In genomic region chr12:54143233-54143986, GRCh38 we compare ENCODE assay signal across 24 cellular contexts. TPM values are rescaled to one million over a fixed set of nuclear protein-coding genes. Genes with fewer than 3 reads are reported as not detected.
DNase-seq lines count a peak whose midpoint lies in the region; ATAC-seq and TF ChIP-seq lines count a peak whose summit lies in the region.
"Had no signal": no experiment of that assay in that cellular context is flagged by ENCODE, and none has a peak within 500 bp of the region (broad histone marks: within the 10 kb centered on the region; RNA-seq: fewer than 3 reads in every experiment).

No MANE protein-coding gene starts in this region.

- WGBS in stomach, 5 donors, result 63 to 69% (median 63%) methylated on average over 7 of the region's 7 CpGs

- H3K4me3 Mint-ChIP-seq in chondrocyte (ENCODE audit: unreplicated experiment), result no peak overlapping the region
- no peak overlapping the region for H3K4me3 Mint-ChIP-seq in nephron
- H3K4me3 Mint-ChIP-seq in stimulated activated naive CD8-positive, alpha-beta T cell treated with anti-CD3 and anti-CD28 coated beads, Interleukin-15, amount 100 ng/mL, for 72 hours, result no peak overlapping the region
- H3K4me3 Mint-ChIP-seq in natural killer cell treated with Interleukin-12 subunit alpha and Interleukin-12 subunit beta and Interleukin-15 and Interleukin-18, amount 100 ng/mL, for 72 hours, result no peak overlapping the region
- H3K4me3 Mint-ChIP-seq: CD4-positive, CD25-positive, alpha-beta regulatory T cell; GM23338; H9; HFFc6 had no signal

- no peaks in the 10 kb centered on the region for H3K36me3 Mint-ChIP-seq in chondrocyte (ENCODE audit: low read depth)
- H3K36me3 Mint-ChIP-seq in nephron (ENCODE audit: low read depth), result no peaks in the 10 kb centered on the region
- H3K36me3 Mint-ChIP-seq in natural killer cell treated with Interleukin-12 subunit alpha and Interleukin-12 subunit beta and Interleukin-15 and Interleukin-18, amount 100 ng/mL, for 72 hours, result no peaks in the 10 kb centered on the region
- H3K36me3 Mint-ChIP-seq: CD4-positive, CD25-positive, alpha-beta regulatory T cell had no signal

- peaks cover 0 to 6% (median 0%) of the 10 kb centered on the region in 3 donors for H3K27me3 ChIP-seq in stomach

- no peaks in the 10 kb centered on the region for H3K9me3 Mint-ChIP-seq in chondrocyte (ENCODE audit: low read depth)
- no peaks in the 10 kb centered on the region for H3K9me3 Mint-ChIP-seq in nephron
- H3K9me3 Mint-ChIP-seq in stimulated activated naive CD8-positive, alpha-beta T cell treated with anti-CD3 and anti-CD28 coated beads, Interleukin-15, amount 100 ng/mL, for 72 hours, result no peaks in the 10 kb centered on the region
- H3K9me3 Mint-ChIP-seq in natural killer cell treated with Interleukin-12 subunit alpha and Interleukin-12 subunit beta and Interleukin-15 and Interleukin-18, amount 100 ng/mL, for 72 hours, result no peaks in the 10 kb centered on the region
- H3K9me3 Mint-ChIP-seq: GM23338, H9, HFFc6 had no signal

- H3K4me1 Mint-ChIP-seq in chondrocyte (ENCODE audit: low read depth), result no peaks in the 10 kb centered on the region
- H3K4me1 Mint-ChIP-seq in nephron, result peaks cover 80% of the 10 kb centered on the region
- H3K4me1 Mint-ChIP-seq in stimulated activated naive CD8-positive, alpha-beta T cell treated with anti-CD3 and anti-CD28 coated beads, Interleukin-15, amount 100 ng/mL, for 72 hours, result no peaks in the 10 kb centered on the region
- no peaks in the 10 kb centered on the region for H3K4me1 Mint-ChIP-seq in natural killer cell treated with Interleukin-12 subunit alpha and Interleukin-12 subunit beta and Interleukin-15 and Interleukin-18, amount 100 ng/mL, for 72 hours (ENCODE audit: low read depth in 2 of 2)
- H3K4me1 Mint-ChIP-seq: CD4-positive, CD25-positive, alpha-beta regulatory T cell had no signal

- no peaks in the 10 kb centered on the region for H3K36me3 ChIP-seq in stomach
- H3K36me3 ChIP-seq: BLaER1 had no signal

- no peak for TF ChIP-seq EP300 in stomach (IDR thresholded peaks at IDR 0.05)

- no peak overlapping the region for H3K27ac Mint-ChIP-seq in chondrocyte (ENCODE audit: unreplicated experiment)
- H3K27ac Mint-ChIP-seq in nephron, result peak overlapping the region; percentile 2 to 90 (median 41)
- H3K27ac Mint-ChIP-seq in stimulated activated naive CD8-positive, alpha-beta T cell treated with anti-CD3 and anti-CD28 coated beads, Interleukin-15, amount 100 ng/mL, for 72 hours, result no peak overlapping the region
- no peak overlapping the region for H3K27ac Mint-ChIP-seq in natural killer cell treated with Interleukin-12 subunit alpha and Interleukin-12 subunit beta and Interleukin-15 and Interleukin-18, amount 100 ng/mL, for 72 hours
- H3K27ac Mint-ChIP-seq: CD4-positive, CD25-positive, alpha-beta regulatory T cell; GM23338; H9; HFFc6 had no signal

- DNase-seq in HT-29 (ENCODE audit: low spot score), result peak; percentile 49
- peak; percentile 72 for DNase-seq in chondrocyte (ENCODE audit: low spot score)
- no peak for DNase-seq in stomach
- DNase-seq in stimulated activated naive CD8-positive, alpha-beta T cell treated with anti-CD3 and anti-CD28 coated beads, Interleukin-15, amount 100 ng/mL, for 72 hours, result no peak
- no peak for DNase-seq in activated CD4-positive, alpha-beta T cell treated with anti-CD3 and anti-CD28 coated beads, Interleukin-2, amount 50 U/mL, for 48 hours
- DNase-seq in natural killer cell treated with Interleukin-12 subunit alpha and Interleukin-12 subunit beta and Interleukin-15 and Interleukin-18, amount 100 ng/mL, for 72 hours (ENCODE audit: low spot score), result no peak
- DNase-seq: CD4-positive, CD25-positive, alpha-beta regulatory T cell; DMS53; H9; HFFc6; Karpas-422; NCI-H1092; NCI-H1436; NCI-H2029; NCI-H446; NCI-H524 treated with DMSO at 0.1 percent for 48 hours; NCI-H774; SIG-M5; SK-N-SH had no signal

- intact Hi-C loops in stomach (cut with DNase I; ENCODE audit: low total_unique reads), result no loop called here

- ATAC-seq in stimulated activated naive CD8-positive, alpha-beta T cell treated with anti-CD3 and anti-CD28 coated beads, Interleukin-15, amount 100 ng/mL, for 72 hours, result no peak
- no peak for ATAC-seq in GM21723 (IDR thresholded peaks at IDR 0.05; ENCODE audit: unreplicated experiment)
- no peak for ATAC-seq in natural killer cell treated with Interleukin-12 subunit alpha and Interleukin-12 subunit beta and Interleukin-15 and Interleukin-18, amount 100 ng/mL, for 72 hours
- ATAC-seq: GM23338 had no signal

- H3K9me3 ChIP-seq in stomach, result no peaks in the 10 kb centered on the region
- H3K9me3 ChIP-seq: BLaER1, SK-N-SH had no signal

- peaks cover 65% of the 10 kb centered on the region for H3K27me3 Mint-ChIP-seq in chondrocyte (ENCODE audit: low read depth)
- peaks cover 25% of the 10 kb centered on the region for H3K27me3 Mint-ChIP-seq in nephron (ENCODE audit: low read depth)
- H3K27me3 Mint-ChIP-seq in stimulated activated naive CD8-positive, alpha-beta T cell treated with anti-CD3 and anti-CD28 coated beads, Interleukin-15, amount 100 ng/mL, for 72 hours, result peaks cover 75% of the 10 kb centered on the region
- peaks cover 28 to 29% of the 10 kb centered on the region in 2 donors for H3K27me3 Mint-ChIP-seq in natural killer cell treated with Interleukin-12 subunit alpha and Interleukin-12 subunit beta and Interleukin-15 and Interleukin-18, amount 100 ng/mL, for 72 hours

- H3K27ac ChIP-seq in stomach, result peak overlapping the region in 3 of 5 donors; percentile 14 to 71 (median 39)
- H3K27ac ChIP-seq: BLaER1, HL-60 had no signal

- TF ChIP-seq CTCF in chondrocyte (IDR thresholded peaks at IDR 0.05), result no peak
- TF ChIP-seq CTCF in nephron (IDR thresholded peaks at IDR 0.05; ENCODE audit: unreplicated experiment in 3 of 3), result no peak
- no peak for TF ChIP-seq CTCF in stomach (IDR thresholded peaks at IDR 0.05)

- H3K4me3 ChIP-seq in stomach, result no peak overlapping the region
- H3K4me3 ChIP-seq: BLaER1, GM23338 had no signal

- peaks cover 9 to 72% (median 43%) of the 10 kb centered on the region in 4 donors for H3K4me1 ChIP-seq in stomach
- H3K4me1 ChIP-seq: BLaER1 had no signal

- no peak for TF ChIP-seq POLR2A in stomach (IDR thresholded peaks at IDR 0.05)

RNA-seq across cellular contexts. Expression of gene SMUG1, which starts 45.4 kb away (rescaled TPM):
- total RNA-seq in HT-29 (2014; rRNA removed; shearing (Covaris generic)), result 87.8 and 106 TPM in 2 replicates
- 21.1 to 28.7 TPM (median 23.6 TPM) in 3 replicates for total RNA-seq in chondrocyte
- 10 to 100 TPM; 15.4 to 79.4 (median 31.0) TPM for total RNA-seq in stomach
- polyA plus RNA-seq in stomach, result 10 to 100 TPM; 34.0 to 71.3 (median 70.3) TPM
- 10 to 100 TPM; 25.2 to 25.3 TPM for total RNA-seq in natural killer cell treated with Interleukin-12 subunit alpha and Interleukin-12 subunit beta and Interleukin-15 and Interleukin-18, amount 100 ng/mL, for 72 hours

Comparison
In these comparisons a context has a peak if more than half of its experiments do, and no peak if none do; other contexts are left out.
1. DNase-seq: peak in HT-29 (single experiment) and chondrocyte (single experiment); none in stomach (single experiment), stimulated activated naive CD8-positive, alpha-beta T cell treated with anti-CD3 and anti-CD28 coated beads, Interleukin-15, amount 100 ng/mL, for 72 hours (0 of 2), activated CD4-positive, alpha-beta T cell treated with anti-CD3 and anti-CD28 coated beads, Interleukin-2, amount 50 U/mL, for 48 hours (0 of 2) and natural killer cell treated with Interleukin-12 subunit alpha and Interleukin-12 subunit beta and Interleukin-15 and Interleukin-18, amount 100 ng/mL, for 72 hours (single experiment).
2. H3K27ac Mint-ChIP-seq: peak in nephron (3 of 3); none in chondrocyte (single experiment), stimulated activated naive CD8-positive, alpha-beta T cell treated with anti-CD3 and anti-CD28 coated beads, Interleukin-15, amount 100 ng/mL, for 72 hours (0 of 2) and natural killer cell treated with Interleukin-12 subunit alpha and Interleukin-12 subunit beta and Interleukin-15 and Interleukin-18, amount 100 ng/mL, for 72 hours (0 of 2).